Comparison of ENCODE assay signal across 8 cellular contexts in the genomic region with DNA sequence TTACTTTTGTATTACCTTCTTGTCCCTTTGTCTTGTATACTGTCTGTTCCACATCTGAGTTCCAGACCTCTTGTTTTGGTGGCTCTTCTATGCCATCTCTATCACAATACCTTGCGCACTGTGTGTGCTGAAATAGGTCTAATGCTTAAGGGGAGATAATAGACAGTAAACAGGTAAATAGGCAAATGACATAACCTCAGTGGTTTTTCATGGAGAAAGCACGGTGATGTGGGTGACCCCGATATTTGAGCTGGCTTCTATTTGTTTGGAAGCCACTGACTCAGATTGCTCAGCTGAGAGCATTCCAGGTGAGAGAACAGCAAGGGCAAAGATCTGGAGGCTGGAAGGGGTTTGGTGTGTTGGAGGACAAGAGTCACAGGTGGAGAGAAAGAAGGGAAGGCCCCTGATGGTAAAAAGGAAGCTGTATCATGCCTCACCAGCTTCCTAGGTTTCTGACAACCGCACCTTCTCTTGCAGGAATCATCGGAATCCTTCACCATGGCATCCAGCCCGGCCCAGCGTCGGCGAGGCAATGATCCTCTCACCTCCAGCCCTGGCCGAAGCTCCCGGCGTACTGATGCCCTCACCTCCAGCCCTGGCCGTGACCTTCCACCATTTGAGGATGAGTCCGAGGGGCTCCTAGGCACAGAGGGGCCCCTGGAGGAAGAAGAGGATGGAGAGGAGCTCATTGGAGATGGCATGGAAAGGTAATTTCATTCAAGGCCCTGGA. TPM values are rescaled to one million over a fixed set of nuclear protein-coding genes. Genes with fewer than 3 reads are reported as not detected.
DNase-seq lines count a peak whose midpoint lies in the region; ATAC-seq and TF ChIP-seq lines count a peak whose summit lies in the region.

No MANE protein-coding gene starts in this region.

- no peak for TF ChIP-seq CTCF in AG10803 (conservative IDR thresholded peaks at IDR 0.05; ENCODE audit: low read length)
- TF ChIP-seq CTCF in MCF 10A (IDR thresholded peaks at IDR 0.05; ENCODE audit: unreplicated experiment): no peak

- H3K4me3 Mint-ChIP-seq in MCF 10A (ENCODE audit: unreplicated experiment): peak overlapping the region; percentile 63

- CTCF ChIA-PET in MCF 10A (lab: Yijun Ruan, JAX): interaction anchor here (0.6 to 1.0 kb wide), 5 partner anchors 8 to 1285 kb away, joined by 3 to 7 read pairs (median 3); no protein-coding TSS in a partner anchor

- H3K4me3 ChIP-seq in AG10803 (ENCODE audit: low read length) (peak overlapping the region; percentile 67), mucosa of stomach (ENCODE audit: low read length) (peak overlapping the region; percentile 38)

- no peaks in the 10 kb centered on the region for H3K27me3 Mint-ChIP-seq in MCF 10A (ENCODE audit: insufficient read depth, unreplicated experiment)

- no peak for DNase-seq in AG10803 (ENCODE audit: low read depth)
- DNase-seq in HT-29 (ENCODE audit: low spot score): peak; percentile 51
- DNase-seq in MCF 10A (ENCODE audit: unreplicated experiment): no peak
- no peak for DNase-seq in hippocampal formation (lab: John Stamatoyannopoulos, UW)
- no peak for DNase-seq in NCI-H345 (lab: John Stamatoyannopoulos, UW)
- no peak for DNase-seq in NCI-H82 (lab: John Stamatoyannopoulos, UW)

- H3K9ac ChIP-seq in mucosa of stomach (ENCODE audit: low read length): peak overlapping the region; percentile 60

- peaks cover 18% of the 10 kb centered on the region for H3K36me3 Mint-ChIP-seq in MCF 10A (ENCODE audit: insufficient read depth, unreplicated experiment)

- peaks cover 8% of the 10 kb centered on the region for H3K4me1 Mint-ChIP-seq in MCF 10A (ENCODE audit: insufficient read depth, unreplicated experiment)

- H3K4me1 ChIP-seq in mucosa of stomach (ENCODE audit: control insufficient read depth, insufficient read depth, low read length): peaks cover 6% of the 10 kb centered on the region

- H3K27me3 ChIP-seq in mucosa of stomach (ENCODE audit: control insufficient read depth, insufficient read depth, low read length): no peaks in the 10 kb centered on the region

- ATAC-seq in HG02571 (IDR thresholded peaks at IDR 0.05; ENCODE audit: unreplicated experiment): no peak

- no peaks in the 10 kb centered on the region for H3K36me3 ChIP-seq in mucosa of stomach (ENCODE audit: control insufficient read depth, insufficient read depth, low read length)

- H3K9me3 Mint-ChIP-seq in MCF 10A (ENCODE audit: unreplicated experiment): no peaks in the 10 kb centered on the region

- POLR2A ChIA-PET in MCF 10A (lab: Yijun Ruan, JAX): interaction anchor here (0.6 to 2.5 kb wide), 6 partner anchors 9 to 524 kb away, joined by 3 to 16 read pairs (median 4); partner anchors contain the start of genes RUVBL1 and TPRA1

- no TSS peak for BruUV-seq in MCF 10A (replicated peaks; lab: Mats Ljungman, UMichigan)

- H3K9me3 ChIP-seq in mucosa of stomach (ENCODE audit: control insufficient read depth, low read length): no peaks in the 10 kb centered on the region

- intact Hi-C loops in MCF 10A (cut with micrococcal nuclease): no loop called here

- H3K27ac Mint-ChIP-seq in MCF 10A (ENCODE audit: low read depth, unreplicated experiment): peak overlapping the region; percentile 7

RNA-seq across cellular contexts. Expression of gene MCM2, which starts 0.8 kb away (rescaled TPM):
- total RNA-seq in HT-29 (2014; rRNA removed; shearing (Covaris generic)): 282 and 292 TPM in 2 replicates
- total RNA-seq in MCF 10A (2022): 12.5 and 17.5 TPM in 2 replicates

RNA-seq across cellular contexts. Expression of gene TPRA1, which starts 8.5 kb away (rescaled TPM):
- 73.0 and 84.4 TPM in 2 replicates for total RNA-seq in HT-29 (2014; rRNA removed; shearing (Covaris generic))
- total RNA-seq in MCF 10A (2022): 47.0 and 57.2 TPM in 2 replicates

RNA-seq across cellular contexts. Expression of gene PODXL2, which starts 30.0 kb away (rescaled TPM):
- 41.7 and 42.0 TPM in 2 replicates for total RNA-seq in HT-29 (2014; rRNA removed; shearing (Covaris generic))
- total RNA-seq in MCF 10A (2022): 10.1 and 10.4 TPM in 2 replicates

Comparison
In these comparisons a context has a peak if more than half of its experiments do, and no peak if none do; other contexts are left out.
1. RNA of gene MCM2, which starts 0.8 kb away (total RNA-seq): 282 to 292 TPM in HT-29; 12.5 to 17.5 TPM in MCF 10A; every median in the first group is over 10 times any median in the second.